Comparison of ENCODE assay signal across 21 cellular contexts in genomic region chr2:205659922-205660321, GRCh38. TPM values are rescaled to one million over a fixed set of nuclear protein-coding genes. Genes with fewer than 3 reads are reported as not detected.
A peak's percentile ranks its signal among the peaks of the same experiment; 100 is the strongest.
DNase-seq lines count a peak whose midpoint lies in the region; ATAC-seq and TF ChIP-seq lines count a peak whose summit lies in the region.
"Had no signal": no experiment of that assay in that cellular context is flagged by ENCODE, and none has a peak within 500 bp of the region (broad histone marks: within the 10 kb centered on the region; RNA-seq: fewer than 3 reads in every experiment).

No MANE protein-coding gene starts in this region.

- ATAC-seq in HG02938 (IDR thresholded peaks at IDR 0.05; ENCODE audit: unreplicated experiment), result no peak
- ATAC-seq: Panc1 had no signal

- H3K27ac ChIP-seq in GM23248, result peak overlapping the region; percentile 39
- H3K27ac ChIP-seq: HL-60 had no signal

- peaks cover 14% of the 10 kb centered on the region for H3K27me3 Mint-ChIP-seq in nephron (ENCODE audit: low read depth)

- no peaks in the 10 kb centered on the region for H4K20me1 ChIP-seq in GM23248 (ENCODE audit: insufficient read depth)

- no peaks in the 10 kb centered on the region for H3K9me3 Mint-ChIP-seq in nephron
- H3K9me3 Mint-ChIP-seq: nephron progenitor cell had no signal

- H3K79me2 ChIP-seq in GM23248 (ENCODE audit: insufficient read depth), result no peaks in the 10 kb centered on the region

- no peak overlapping the region for H2AFZ ChIP-seq in GM23248

- no peak overlapping the region for H3K4me3 Mint-ChIP-seq in nephron
- H3K4me3 Mint-ChIP-seq: activated CD4-positive, alpha-beta T cell treated with anti-CD3 and anti-CD28 coated beads for 36 hours; nephron progenitor cell had no signal

- no peak for TF ChIP-seq CTCF in nephron (IDR thresholded peaks at IDR 0.05; ENCODE audit: unreplicated experiment in 3 of 3)

- H3K4me1 Mint-ChIP-seq in nephron, result peaks cover 43% of the 10 kb centered on the region

- no peaks in the 10 kb centered on the region for H3K9me3 ChIP-seq in GM23248 (ENCODE audit: low read depth)
- H3K9me3 ChIP-seq: gastroesophageal sphincter had no signal

- H3K36me3 Mint-ChIP-seq in nephron (ENCODE audit: low read depth), result no peaks in the 10 kb centered on the region
- H3K36me3 Mint-ChIP-seq: CD4-positive, alpha-beta memory T cell; IgD-negative memory B cell had no signal

- peaks cover 48% of the 10 kb centered on the region for H3F3A ChIP-seq in GM23248 (ENCODE audit: insufficient read depth)

- WGBS in GM23248 (ENCODE audit: low coverage in 1 of 2, low lambda C conversion rate in 2 of 2, missing lambda C conversion rate in 2 of 2), 2 experiments, result 74 to 80% methylated on average over 8 of the region's 8 CpGs

- H3K9ac ChIP-seq in GM23248, result no peak overlapping the region

- H3K27me3 ChIP-seq in GM23248 (replicated peaks; ENCODE audit: insufficient read depth), result no peaks in the 10 kb centered on the region
- H3K27me3 ChIP-seq: gastroesophageal sphincter had no signal

- H3K4me1 ChIP-seq in GM23248 (ENCODE audit: insufficient read depth), result peaks cover 48% of the 10 kb centered on the region

- peak overlapping the region; percentile 61 for H3K4me2 ChIP-seq in GM23248 (ENCODE audit: unreplicated experiment)

- no peak overlapping the region for H3K4me3 ChIP-seq in GM23248
- H3K4me3 ChIP-seq: gastroesophageal sphincter, skin epidermis had no signal

- in situ Hi-C loops in GM23248 (cut with MboI), result no loop called here

- H3K9me2 ChIP-seq in GM23248 (ENCODE audit: insufficient read depth), result no peaks in the 10 kb centered on the region

- H3K36me3 ChIP-seq in GM23248 (ENCODE audit: low read depth), result no peaks in the 10 kb centered on the region
- H3K36me3 ChIP-seq: gastroesophageal sphincter had no signal

- H3K27ac Mint-ChIP-seq in nephron, result peak overlapping the region; percentile 24 to 75 (median 39)
- H3K27ac Mint-ChIP-seq: nephron progenitor cell had no signal

- DNase-seq in NCI-H524 (lab: John Stamatoyannopoulos, UW) (peak; percentile 45 to 84), NCI-H524 treated with DMSO at 0.1 percent for 48 hours (lab: John Stamatoyannopoulos, UW) (no peak), GM23248 (no peak), SK-N-DZ (ENCODE audit: low spot score) (peak; percentile 81), DMS79 (lab: John Stamatoyannopoulos, UW) (no peak), DMS153 treated with DMSO at 0.1 percent for 48 hours (lab: John Stamatoyannopoulos, UW; ENCODE audit: unreplicated experiment) (no peak)
- DNase-seq: activated CD4-positive, alpha-beta T cell treated with anti-CD3 and anti-CD28 coated beads for 36 hours; activated effector memory CD4-positive, alpha-beta T cell treated with Interleukin-2 at 50 U/mL for 16 hours; CD4-positive, alpha-beta memory T cell; mesendoderm; NCI-H2081; nephron progenitor cell; posterior cingulate gyrus; stimulated activated CD4-positive, alpha-beta T cell treated with anti-CD3 and anti-CD28 coated beads, Interleukin-2, amount 100 ng/mL, for 48 hours had no signal

RNA-seq across cellular contexts. Expression of gene NRP2, which starts 22.4 kb away (rescaled TPM):
- total RNA-seq in GM23248 (2014; rRNA removed; shearing (Covaris generic)), result 9.0 and 36.7 TPM in 2 replicates
- 5.6 and 6.9 TPM in 2 replicates for polyA plus RNA-seq in GM23248 (2016; fragmentation: Nextera tagmentation; extraction: Ambion mirVana)
- polyA plus RNA-seq in SK-N-DZ (2014; cell fraction: cytosol; rRNA removed), result 47.9 and 51.4 TPM in 2 replicates
- polyA plus RNA-seq in SK-N-DZ (2014; cell fraction: nucleus; rRNA removed), result 28.9 and 30.8 TPM in 2 replicates
- polyA plus RNA-seq: CD4-positive, alpha-beta memory T cell had no signal

Comparison
In these comparisons a context has a peak if more than half of its experiments do, and no peak if none do; other contexts are left out.
1. DNase-seq: peak in NCI-H524 (2 of 2) and SK-N-DZ (single experiment); none in NCI-H524 treated with DMSO at 0.1 percent for 48 hours (single experiment), GM23248 (single experiment), DMS79 (single experiment) and DMS153 treated with DMSO at 0.1 percent for 48 hours (single experiment).